Comparison of ENCODE assay signal across 8 cellular contexts in genomic region chr17:56960596-56961538, GRCh38. TPM values are rescaled to one million over a fixed set of nuclear protein-coding genes. Genes with fewer than 3 reads are reported as not detected.
DNase-seq lines count a peak whose midpoint lies in the region; ATAC-seq, FAIRE-seq and TF ChIP-seq lines count a peak whose summit lies in the region.

COIL (minus strand) TSS chr17:56961050; CDS start chr17:56961019, 31 bp downstream.

- H3K4me2 ChIP-seq in BLaER1 treated with 17β-estradiol and CSF1 and Interleukin-3, amounts not matched to agents 10 nM and 100 nM = peak within 1 kb of the TSS; percentile 80 to 96 (median 87)

- intact Hi-C loops in colonic mucosa (cut with DNase I) = no loop called here

- ATAC-seq in HG03457 (IDR thresholded peaks at IDR 0.05; ENCODE audit: unreplicated experiment) = peak; percentile 86
- peak; percentile 100 for ATAC-seq in left lobe of liver

- H3K4me1 ChIP-seq in BLaER1 treated with 17β-estradiol and CSF1 and Interleukin-3, amounts not matched to agents 10 nM and 100 nM = peaks cover 15 to 20% (median 17%) of the 10 kb centered on the region in 10 experiments
- no peaks in the 10 kb centered on the region for H3K4me1 ChIP-seq in colonic mucosa

- DNase-seq in GM19239 (ENCODE audit: insufficient read length, low spot score) (peak; percentile 83), NCI-H524 (lab: John Stamatoyannopoulos, UW) (peak; percentile 96 to 97), colonic mucosa (peak; percentile 96), left lobe of liver (ENCODE audit: low spot score) (peak; percentile 93)
- DNase-seq in activated CD4-positive, alpha-beta T cell treated with anti-CD3 and anti-CD28 coated beads for 4 hours = peak; percentile 90 to 96
- DNase-seq in stimulated activated CD4-positive, alpha-beta T cell treated with anti-CD3 and anti-CD28 coated beads, Interleukin-2, amount 100 ng/mL, for 4 hours (ENCODE audit: low read depth) = peak; percentile 91

- peak within 1 kb of the TSS; percentile 94 to 99 (median 97) for H3K27ac ChIP-seq in BLaER1 treated with 17β-estradiol and CSF1 and Interleukin-3, amounts not matched to agents 10 nM and 100 nM
- peak within 1 kb of the TSS; percentile 72 for H3K27ac ChIP-seq in colonic mucosa

- peaks cover 5 to 36% (median 14%) of the 10 kb centered on the region in 11 experiments; a peak in 14 of 22 replicates for H4K20me1 ChIP-seq in BLaER1 treated with 17β-estradiol and CSF1 and Interleukin-3, amounts not matched to agents 10 nM and 100 nM

- peak within 1 kb of the TSS; percentile 70 to 87 (median 84) for H3K4me3 ChIP-seq in BLaER1 treated with 17β-estradiol and CSF1 and Interleukin-3, amounts not matched to agents 10 nM and 100 nM
- peak within 1 kb of the TSS; percentile 69 for H3K4me3 ChIP-seq in colonic mucosa

- peak within 1 kb of the TSS; percentile 94 to 99 (median 97) for H3K9ac ChIP-seq in BLaER1 treated with 17β-estradiol and CSF1 and Interleukin-3, amounts not matched to agents 10 nM and 100 nM
- peak within 1 kb of the TSS; percentile 70 to 87 for H3K9ac ChIP-seq in colonic mucosa (ENCODE audit: low read depth in 2 of 2, low read length in 2 of 2)

- H3K27me3 ChIP-seq in BLaER1 treated with 17β-estradiol and CSF1 and Interleukin-3, amounts not matched to agents 10 nM and 100 nM = no peaks in the 10 kb centered on the region
- no peaks in the 10 kb centered on the region for H3K27me3 ChIP-seq in colonic mucosa

- peak; percentile 100 for TF ChIP-seq CTCF in colonic mucosa (IDR thresholded peaks at IDR 0.05)

- H3K36me3 ChIP-seq in BLaER1 treated with 17β-estradiol and CSF1 and Interleukin-3, amounts not matched to agents 10 nM and 100 nM = peaks cover 3 to 34% (median 23%) of the 10 kb centered on the region in 11 experiments; a peak in 18 of 22 replicates
- H3K36me3 ChIP-seq in colonic mucosa = no peaks in the 10 kb centered on the region

- peak; percentile 84 for FAIRE-seq in GM19239 (lab: Jason Lieb, UNC)

- no peaks in the 10 kb centered on the region for H3K9me3 ChIP-seq in BLaER1 treated with 17β-estradiol and CSF1 and Interleukin-3, amounts not matched to agents 10 nM and 100 nM (replicated peaks in 1 of 11)
- no peaks in the 10 kb centered on the region for H3K9me3 ChIP-seq in colonic mucosa

RNA-seq across cellular contexts. Expression of gene COIL, which starts in this region (rescaled TPM):
- total RNA-seq in colonic mucosa (10 to 100 TPM; 14.1 to 14.8 TPM), left lobe of liver (5.9 TPM)

Comparison
In these comparisons a context has a peak if more than half of its experiments do, and no peak if none do; other contexts are left out.
1. Peak in every context shown above with its lines: DNase-seq, ATAC-seq, H3K4me3 ChIP-seq and H3K27ac ChIP-seq.